Comparison of ENCODE assay signal across 9 cellular contexts in the genomic region with DNA sequence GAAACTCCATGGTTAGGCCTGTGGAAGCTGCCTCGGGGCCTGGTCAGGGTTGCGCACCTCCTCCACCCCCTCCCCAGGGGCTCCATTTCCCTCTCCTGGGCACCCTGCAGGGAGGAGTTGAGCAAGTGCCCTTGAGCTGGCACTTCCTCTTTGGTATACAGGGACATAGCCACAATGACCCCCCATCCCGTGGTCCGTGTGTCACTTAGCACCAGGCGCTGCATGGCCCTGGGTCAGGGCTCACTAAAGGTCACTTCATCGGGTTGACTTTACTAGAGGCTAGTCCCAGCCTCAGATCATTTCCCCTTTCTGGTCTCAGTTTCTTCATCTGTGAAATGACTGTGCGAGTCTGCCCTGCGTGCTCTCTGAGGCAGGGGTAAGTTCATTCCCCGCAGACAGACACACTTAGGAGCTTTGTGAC. TPM values are rescaled to one million over a fixed set of nuclear protein-coding genes. Genes with fewer than 3 reads are reported as not detected.
A peak's percentile ranks its signal among the peaks of the same experiment; 100 is the strongest.
DNase-seq lines count a peak whose midpoint lies in the region; ATAC-seq and TF ChIP-seq lines count a peak whose summit lies in the region.
"Had no signal": no experiment of that assay in that cellular context is flagged by ENCODE, and none has a peak within 500 bp of the region (broad histone marks: within the 10 kb centered on the region; RNA-seq: fewer than 3 reads in every experiment).

No MANE protein-coding gene starts in this region.

- H3K4me3 ChIP-seq in NB4 (ENCODE audit: low read depth, low read length) = no peak overlapping the region
- H3K4me3 ChIP-seq in lower lobe of right lung = no peak overlapping the region

- no peaks in the 10 kb centered on the region for H3K27me3 ChIP-seq in lower lobe of right lung (ENCODE audit: low read depth)

- H3K36me3 ChIP-seq in lower lobe of right lung = no peaks in the 10 kb centered on the region

- H3K27ac ChIP-seq in lower lobe of right lung = peak overlapping the region; percentile 47

- POLR2A ChIA-PET in GM10248 (lab: Yijun Ruan, JAX) = interaction anchor here (0.6 to 1.4 kb wide), 3 partner anchors 10 to 23 kb away, joined by 4 to 9 read pairs (median 5); no protein-coding TSS in a partner anchor

- H3K4me1 ChIP-seq in lower lobe of right lung = peaks cover 96% of the 10 kb centered on the region

- ATAC-seq in GM21723 (IDR thresholded peaks at IDR 0.05; ENCODE audit: unreplicated experiment) = peak; percentile 40
- ATAC-seq in lower lobe of right lung = peak; percentile 24 to 68
- no peak for ATAC-seq in omental fat pad (ENCODE audit: low FRiP score)

- DNase-seq in GM10248 (ENCODE audit: extremely low spot score) (peak; percentile 80), NB4 (ENCODE audit: low read depth) (peak; percentile 98), lower lobe of right lung (peak; percentile 92), superior temporal gyrus (ENCODE audit: extremely low spot score) (no peak), omental fat pad (ENCODE audit: low spot score) (no peak), kidney glomerular epithelial cell (lab: John Stamatoyannopoulos, UW) (no peak), DMS114 treated with DMSO at 0.1 percent for 48 hours (lab: John Stamatoyannopoulos, UW; ENCODE audit: unreplicated experiment) (no peak)
- DNase-seq: effector CD4-positive, alpha-beta T cell had no signal

- TF ChIP-seq CTCF in GM10248 (IDR thresholded peaks at IDR 0.05; ENCODE audit: control extremely low read depth, extremely low read depth, low read depth, missing control alignments) = no peak
- TF ChIP-seq CTCF in NB4 (IDR thresholded peaks at IDR 0.05; ENCODE audit: low read depth, low read length) = no peak
- no peak for TF ChIP-seq CTCF in lower lobe of right lung (IDR thresholded peaks at IDR 0.05)
- TF ChIP-seq CTCF in omental fat pad (IDR thresholded peaks at IDR 0.05) = no peak

- intact Hi-C loops in lower lobe of right lung (cut with DNase I) = no loop called here

- H3K9me3 ChIP-seq in lower lobe of right lung = no peaks in the 10 kb centered on the region

- no peak for TF ChIP-seq POLR2A in NB4 (IDR thresholded peaks at IDR 0.05; ENCODE audit: extremely low read depth, insufficient read length)

- CTCF ChIA-PET in GM10248 (lab: Yijun Ruan, JAX) = interaction anchor here (1.0 to 11.6 kb wide), 7 partner anchors 11 to 305 kb away, joined by 3 to 136 read pairs (median 10); partner anchors contain the start of gene CXXC5

RNA-seq across cellular contexts. Expression of gene CXXC5, which starts 16.1 kb away (rescaled TPM):
- 27.3 TPM for total RNA-seq in lower lobe of right lung
- total RNA-seq in omental fat pad = 10 to 100 TPM; 14.9 to 27.3 (median 25.0) TPM

Comparison
In these comparisons a context has a peak if more than half of its experiments do, and no peak if none do; other contexts are left out.
1. DNase-seq: peak in GM10248 (single experiment), NB4 (single experiment) and lower lobe of right lung (single experiment); none in superior temporal gyrus (single experiment), omental fat pad (single experiment), kidney glomerular epithelial cell (single experiment) and DMS114 treated with DMSO at 0.1 percent for 48 hours (single experiment).